ENCODE assay signal across 28 cellular contexts in genomic region chr21:29098156-29098555, GRCh38. TPM values are rescaled to one million over a fixed set of nuclear protein-coding genes. Genes with fewer than 3 reads are reported as not detected.
DNase-seq lines count a peak whose midpoint lies in the region; ATAC-seq, FAIRE-seq and TF ChIP-seq lines count a peak whose summit lies in the region.
"Had no signal": no experiment of that assay in that cellular context is flagged by ENCODE, and none has a peak within 500 bp of the region (broad histone marks: within the 10 kb centered on the region; RNA-seq: fewer than 3 reads in every experiment).

No MANE protein-coding gene starts in this region.

- DNase-seq in GM12891 (ENCODE audit: insufficient read length, low spot score): no peak
- peak; percentile 80 for DNase-seq in MV-4-11 (lab: John Stamatoyannopoulos, UW)
- DNase-seq in K562 (ENCODE audit: extremely low read depth in 1 of 4, low spot score in 3 of 4): no peak
- peak; percentile 79 for DNase-seq in osteoblast (ENCODE audit: insufficient read length, low spot score, missing footprints)
- DNase-seq in mammary epithelial cell: no peak
- DNase-seq in NCI-H2029 treated with DMSO at 0.1 percent for 48 hours (lab: John Stamatoyannopoulos, UW): no peak
- no peak for DNase-seq in C1 segment of cervical spinal cord (lab: John Stamatoyannopoulos, UW)
- DNase-seq: ACHN; activated CD4-positive, alpha-beta memory T cell treated with anti-CD3 and anti-CD28 coated beads, Interleukin-2, amount 10 ng/mL, durations not matched to agents 7 days and 5 days; activated CD8-positive, alpha-beta memory T cell treated with anti-CD3 and anti-CD28 coated beads, Interleukin-2, amount 50 U/mL, for 4 hours; activated naive CD4-positive, alpha-beta T cell treated with anti-CD3 and anti-CD28 coated beads for 36 hours; caudate nucleus; effector memory CD8-positive, alpha-beta T cell; erythroblast; HCEC 1CT; heart left ventricle; naive thymus-derived CD4-positive, alpha-beta T cell; NCI-H1930; NCI-H2227 treated with DMSO at 0.1 percent for 48 hours; NCI-H526 treated with DMSO at 0.1 percent for 48 hours; SHP77 treated with DMSO at 0.1 percent for 48 hours; T-cell; trophoblast cell had no signal

- 0 out of 2 replicates have a peak, but pooled peaks cover 3% of the 10 kb centered on the region for H3K9me3 ChIP-seq in K562 (replicated peaks; ENCODE audit: control insufficient read depth, insufficient read depth, low read depth, low read length)
- no peaks in the 10 kb centered on the region for H3K9me3 ChIP-seq in osteoblast (ENCODE audit: low read depth, low read length)
- H3K9me3 ChIP-seq in mammary epithelial cell (replicated peaks; ENCODE audit: insufficient read depth, low read length): no peaks in the 10 kb centered on the region
- H3K9me3 ChIP-seq: heart left ventricle had no signal

- H3K4me2 ChIP-seq in K562 (ENCODE audit: insufficient read depth, low read length) (no peak overlapping the region), osteoblast (ENCODE audit: insufficient read depth, low read length) (no peak overlapping the region), mammary epithelial cell (ENCODE audit: insufficient read depth, low read depth, low read length) (no peak overlapping the region)

- no peak for FAIRE-seq in GM12891 (lab: Jason Lieb, UNC)
- no peak for FAIRE-seq in K562 (lab: Jason Lieb, UNC)
- FAIRE-seq: GM12878, RCC 7860 had no signal

- TF ChIP-seq CTCF in K562 (IDR thresholded peaks at IDR 0.05 in 2 of 3, conservative IDR thresholded peaks at IDR 0.05 in 1 of 3; ENCODE audit: insufficient read depth in 2 of 3, low read depth in 1 of 3, low read length in 3 of 3) (no peak), osteoblast (IDR thresholded peaks at IDR 0.05; ENCODE audit: extremely low read depth, low read depth, low read length) (no peak), mammary epithelial cell (conservative IDR thresholded peaks at IDR 0.05 in 1 of 2, IDR thresholded peaks at IDR 0.05 in 1 of 2; ENCODE audit: extremely low read depth in 1 of 2, insufficient read depth in 1 of 2, low read depth in 1 of 2, low read length in 2 of 2) (no peak)

- no peaks in the 10 kb centered on the region for H4K20me1 ChIP-seq in K562 (replicated peaks; ENCODE audit: control insufficient read depth, insufficient read depth, low read length)
- no peaks in the 10 kb centered on the region for H4K20me1 ChIP-seq in osteoblast (ENCODE audit: insufficient read depth, low read length)
- H4K20me1 ChIP-seq in mammary epithelial cell (ENCODE audit: insufficient read depth, low read length): no peaks in the 10 kb centered on the region

- no peak overlapping the region for H3K4me3 ChIP-seq in K562
- H3K4me3 ChIP-seq in osteoblast (ENCODE audit: insufficient read depth, low read length): no peak overlapping the region
- no peak overlapping the region for H3K4me3 ChIP-seq in mammary epithelial cell (replicated peaks in 1 of 3; ENCODE audit: insufficient read depth in 1 of 3, low read depth in 2 of 3, low read length in 3 of 3)
- H3K4me3 ChIP-seq: GM12878, heart left ventricle had no signal

- CTCF ChIA-PET in K562 (lab: Yijun Ruan, JAX; ENCODE audit: low intra/inter-chr PET ratio): interaction anchor here (0.6 kb wide), 1 partner anchor 1099 kb away, joined by 3 read pairs; no protein-coding TSS in a partner anchor
- CTCF ChIA-PET in mammary epithelial cell (lab: Charles Lee; ENCODE audit: low non-redundant PET): no interaction called here

- no peak for TF ChIP-seq EP300 in K562 (IDR thresholded peaks at IDR 0.05; ENCODE audit: low read length)

- H3K27me3 ChIP-seq in K562 (ENCODE audit: control insufficient read depth in 2 of 2, insufficient read depth in 2 of 2, low read length in 2 of 2) (peaks cover 4 to 11% of the 10 kb centered on the region in 2 experiments; a peak in 3 of 5 replicates), osteoblast (ENCODE audit: insufficient read depth, low read length) (no peaks in the 10 kb centered on the region), mammary epithelial cell (ENCODE audit: insufficient read depth, low read length) (no peaks in the 10 kb centered on the region)
- H3K27me3 ChIP-seq: heart left ventricle had no signal

- dilution Hi-C loops in mammary epithelial cell (cut with HindIII; ENCODE audit: low sequenced_read_pairs): loop anchor here (5.0 kb wide), 2 partner anchors 44 to 254 kb away; no protein-coding TSS in a partner anchor

- H2AFZ ChIP-seq in K562 (ENCODE audit: low read depth, low read length) (no peak overlapping the region), osteoblast (ENCODE audit: low read length) (no peak overlapping the region), mammary epithelial cell (ENCODE audit: low read depth, low read length) (no peak overlapping the region)

- ATAC-seq in K562 (no peak), HG03460 (IDR thresholded peaks at IDR 0.05; ENCODE audit: unreplicated experiment) (no peak)
- ATAC-seq: activated CD4-positive, CD25-positive, alpha-beta regulatory T cell treated with anti-CD3 and anti-CD28 coated beads, Interleukin-2, amount 50 U/mL, for 24 hours; effector memory CD8-positive, alpha-beta T cell; GM12878; heart left ventricle; naive thymus-derived CD4-positive, alpha-beta T cell; stimulated activated effector memory CD8-positive, alpha-beta T cell treated with anti-CD3 and anti-CD28 coated beads, Interleukin-12 subunit alpha, Interleukin-12 subunit beta, amount 100 ng/mL, for 72 hours; T-cell had no signal

- TF ChIP-seq RAD21 in K562 (CRISPR knock-in tag; conservative IDR thresholded peaks at IDR 0.05 in 1 of 2, IDR thresholded peaks at IDR 0.05 in 1 of 2): no peak

- TF ChIP-seq POLR2A in GM12891 (IDR thresholded peaks at IDR 0.05; ENCODE audit: low read depth, low read length): no peak
- no peak for TF ChIP-seq POLR2A in K562 (conservative IDR thresholded peaks at IDR 0.05)

- H3K27ac ChIP-seq in K562 (ENCODE audit: extremely low read depth, low read depth, low read length): no peak overlapping the region
- H3K27ac ChIP-seq in osteoblast (ENCODE audit: low read depth, low read length): no peak overlapping the region
- H3K27ac ChIP-seq in mammary epithelial cell (ENCODE audit: insufficient read depth, low read depth, low read length): no peak overlapping the region
- H3K27ac ChIP-seq: heart left ventricle had no signal

- BruUV-seq in K562 (replicated peaks; lab: Mats Ljungman, UMichigan): no TSS peak
- BruUV-seq in mammary epithelial cell (replicated peaks; lab: Mats Ljungman, UMichigan): no TSS peak

- in situ Hi-C loops in K562 (cut with MboI) (no loop called here), mammary epithelial cell (cut with MboI; ENCODE audit: low sequenced_read_pairs in 2 of 2) (loop anchor here (10.0 to 25.0 kb wide), 2 partner anchors 277 to 739 kb away; no protein-coding TSS in a partner anchor)

- H3K79me2 ChIP-seq in K562 (ENCODE audit: control insufficient read depth, insufficient read depth, low read length): no peaks in the 10 kb centered on the region
- no peaks in the 10 kb centered on the region for H3K79me2 ChIP-seq in osteoblast (ENCODE audit: insufficient read depth, low read length)
- H3K79me2 ChIP-seq in mammary epithelial cell (ENCODE audit: insufficient read depth, low read length): no peaks in the 10 kb centered on the region

- peaks cover 0 to 2% of the 10 kb centered on the region in 2 experiments; a peak in 2 of 5 replicates for H3K4me1 ChIP-seq in K562 (replicated peaks in 1 of 2; ENCODE audit: control insufficient read depth in 2 of 2, insufficient read depth in 2 of 2, low read length in 2 of 2)
- peaks cover 13% of the 10 kb centered on the region for H3K4me1 ChIP-seq in osteoblast (ENCODE audit: insufficient read depth, low read length)
- no peaks in the 10 kb centered on the region for H3K4me1 ChIP-seq in mammary epithelial cell (ENCODE audit: insufficient read depth, low read length)

- no peak overlapping the region for H3K9ac ChIP-seq in K562 (ENCODE audit: insufficient read depth in 1 of 2, low read depth in 2 of 2, low read length in 2 of 2)
- no peak overlapping the region for H3K9ac ChIP-seq in mammary epithelial cell (ENCODE audit: insufficient read depth, low read length)

- intact Hi-C loops in K562 (cut with micrococcal nuclease): loop anchor here (10.0 kb wide), 3 partner anchors 247 to 1097 kb away; no protein-coding TSS in a partner anchor
- intact Hi-C loops in mammary epithelial cell (cut with micrococcal nuclease): no loop called here

- H3K36me3 ChIP-seq in K562 (ENCODE audit: control insufficient read depth, insufficient read depth, low read length): no peaks in the 10 kb centered on the region
- no peaks in the 10 kb centered on the region for H3K36me3 ChIP-seq in osteoblast (ENCODE audit: insufficient read depth, low read length)
- H3K36me3 ChIP-seq in mammary epithelial cell (ENCODE audit: insufficient read depth, low read length): no peaks in the 10 kb centered on the region
- H3K36me3 ChIP-seq: heart left ventricle had no signal

- WGBS in K562 (ENCODE audit: insufficient coverage, low coverage, missing lambda C conversion rate): 3% methylated on average over 2 of the region's 2 CpGs
- 100% methylated on average over 2 of the region's 2 CpGs for WGBS in mammary epithelial cell (ENCODE audit: low coverage, missing lambda C conversion rate)

- POLR2A ChIA-PET in K562 (lab: Yijun Ruan, JAX): interaction anchor here (1.3 to 1.5 kb wide), 2 partner anchors 11 to 21 kb away, joined by 3 to 4 read pairs; no protein-coding TSS in a partner anchor

- H3K9me1 ChIP-seq in K562 (ENCODE audit: control insufficient read depth, insufficient read depth, low read length): no peaks in the 10 kb centered on the region

RNA-seq across cellular contexts. Expression of gene CCT8, which starts 24.7 kb away (rescaled TPM):
- 289 TPM for polyA plus RNA-seq in GM12891 (2012; ENCODE audit: low read depth, missing spikeins)
- total RNA-seq in K562 (2011; cell fraction: chromatin; rRNA removed; ENCODE audit: low replicate concordance): 125 and 302 TPM in 2 replicates
- 96.4 and 110 TPM in 2 replicates for total RNA-seq in K562 (2011; cell fraction: nucleolus; rRNA removed)
- 142 and 158 TPM in 2 replicates for total RNA-seq in K562 (2011; cell fraction: nucleoplasm; rRNA removed)
- total RNA-seq in K562 (2014; rRNA removed) (431 and 451 TPM in 2 replicates), K562 (2014; rRNA removed; fragmentation: Illumina TruSeq; extraction: Trizol) (677 and 776 TPM in 2 replicates), K562 (2015; rRNA removed; fragmentation: Illumina TruSeq; extraction: Trizol) (512 and 540 TPM in 2 replicates), K562 (2021) (573 and 579 TPM in 2 replicates), osteoblast (155 and 163 TPM in 2 replicates), mammary epithelial cell (100 to 1,000 TPM; 124 to 195 TPM)
- polyA plus RNA-seq in K562 (2011; rRNA removed) (523 and 739 TPM in 2 replicates), K562 (2014; fragmentation: Illumina TruSeq; extraction: Trizol) (701 and 741 TPM in 2 replicates), K562 (2014; fragmentation: Nextera tagmentation; extraction: Ambion mirVana) (1,000 to 10,000 TPM in 1 of 2 experiments, 100 to 1,000 TPM in 1; 705 to 1,153 TPM), K562 (2014; rRNA removed) (625 and 647 TPM in 2 replicates), mammary epithelial cell (188 TPM)
- 168 and 344 TPM in 2 replicates for polyA plus RNA-seq in K562 (2011; cell fraction: cytosol; rRNA removed)
- polyA plus RNA-seq in K562 (2011; cell fraction: nucleus; rRNA removed): 149 and 297 TPM in 2 replicates
- polyA plus RNA-seq in K562 (2012): 444 and 544 TPM in 2 replicates
- 1,155 and 1,163 TPM in 2 replicates for polyA minus RNA-seq in K562 (2011; rRNA and poly(A)+ RNA removed)
- polyA minus RNA-seq in K562 (2011; cell fraction: cytosol; rRNA and poly(A)+ RNA removed): 311 and 378 TPM in 2 replicates
- polyA minus RNA-seq in K562 (2011; cell fraction: nucleus; rRNA and poly(A)+ RNA removed): 102 and 224 TPM in 2 replicates
- 187 TPM for polyA minus RNA-seq in mammary epithelial cell

RNA-seq across cellular contexts. Expression of gene MAP3K7CL, which starts 32.3 kb away (rescaled TPM):
- 13.5 TPM for polyA plus RNA-seq in GM12891 (2012; ENCODE audit: low read depth, missing spikeins)
- total RNA-seq in K562 (2011; cell fraction: chromatin; rRNA removed; ENCODE audit: low replicate concordance): 0.14 TPM in 1 of 2 replicates, not detected in the other
- total RNA-seq in K562 (2011; cell fraction: nucleolus; rRNA removed): 0.50 TPM in 1 of 2 replicates, not detected in the other
- total RNA-seq in K562 (2011; cell fraction: nucleoplasm; rRNA removed): not detected in 2 replicates
- total RNA-seq in K562 (2014; rRNA removed) (not detected in 2 replicates), K562 (2014; rRNA removed; fragmentation: Illumina TruSeq; extraction: Trizol) (not detected in 2 replicates), K562 (2015; rRNA removed; fragmentation: Illumina TruSeq; extraction: Trizol) (not detected in 2 replicates), K562 (2021) (0.13 TPM in 1 of 2 replicates, not detected in the other), osteoblast (15.6 and 19.9 TPM in 2 replicates), mammary epithelial cell (1 to 10 TPM; 6.0 to 7.7 TPM)
- polyA plus RNA-seq in K562 (2011; rRNA removed) (0.07 and 0.14 TPM in 2 replicates), K562 (2014; fragmentation: Illumina TruSeq; extraction: Trizol) (0.10 TPM in 1 of 2 replicates, not detected in the other), K562 (2014; fragmentation: Nextera tagmentation; extraction: Ambion mirVana) (under 1 TPM in 1 of 2 experiments, not detected in 1; 0.15 TPM), K562 (2014; rRNA removed) (0.13 TPM in 1 of 2 replicates, not detected in the other), mammary epithelial cell (6.2 TPM)
- polyA plus RNA-seq in K562 (2011; cell fraction: cytosol; rRNA removed): 0.06 TPM in 1 of 2 replicates, not detected in the other
- 0.32 TPM in 1 of 2 replicates, not detected in the other for polyA plus RNA-seq in K562 (2011; cell fraction: nucleus; rRNA removed)
- 0.04 and 0.12 TPM in 2 replicates for polyA plus RNA-seq in K562 (2012)
- polyA minus RNA-seq in K562 (2011; rRNA and poly(A)+ RNA removed): not detected in 2 replicates
- polyA minus RNA-seq in K562 (2011; cell fraction: cytosol; rRNA and poly(A)+ RNA removed): not detected in 2 replicates
- polyA minus RNA-seq in K562 (2011; cell fraction: nucleus; rRNA and poly(A)+ RNA removed): not detected in 2 replicates
- not detected for polyA minus RNA-seq in mammary epithelial cell

Comparison
In these comparisons a context has a peak if more than half of its experiments do, and no peak if none do; other contexts are left out.
1. DNase-seq: peak in MV-4-11 (single experiment) and osteoblast (single experiment); none in GM12891 (single experiment), K562 (0 of 4), mammary epithelial cell (single experiment), NCI-H2029 treated with DMSO at 0.1 percent for 48 hours (single experiment) and C1 segment of cervical spinal cord (0 of 14).
2. RNA of gene MAP3K7CL, which starts 32.3 kb away (total RNA-seq): 15.6 to 19.9 TPM in osteoblast and 6.0 to 7.7 TPM in mammary epithelial cell; 0.13 to 0.50 TPM in K562; every median in the first group is over 4 times any median in the second.